Comparison of ENCODE assay signal across 19 cellular contexts in genomic region chr5:38060354-38060753, GRCh38.
DNase-seq lines count a peak whose midpoint lies in the region; ATAC-seq and TF ChIP-seq lines count a peak whose summit lies in the region.
"Had no signal": no experiment of that assay in that cellular context is flagged by ENCODE, and none has a peak within 500 bp of the region (broad histone marks: within the 10 kb centered on the region; RNA-seq: fewer than 3 reads in every experiment).

No MANE protein-coding gene starts in this region.

- no peak for TF ChIP-seq CTCF in adrenal gland (IDR thresholded peaks at IDR 0.05)

- no peak overlapping the region for H3K27ac Mint-ChIP-seq in activated T-cell treated with anti-CD3 and anti-CD28 coated beads, Interleukin-2, amount 50 U/mL, for 72 hours
- no peak overlapping the region for H3K27ac Mint-ChIP-seq in activated CD8-positive, alpha-beta T cell treated with anti-CD3 and anti-CD28 coated beads, Interleukin-2, amount 10 ng/mL, durations not matched to agents 7 days and 5 days

- TF ChIP-seq POLR2A in adrenal gland (IDR thresholded peaks at IDR 0.05) = no peak

- intact Hi-C loops in adrenal gland (cut with DNase I) = no loop called here
- intact Hi-C loops in posterior cingulate gyrus (cut with DNase I) = no loop called here

- 40 to 56% (median 50%) methylated on average over 2 of the region's 2 CpGs for WGBS in adrenal gland, 4 donors

- no peak overlapping the region for H3K4me3 Mint-ChIP-seq in activated T-cell treated with anti-CD3 and anti-CD28 coated beads, Interleukin-2, amount 50 U/mL, for 72 hours
- H3K4me3 Mint-ChIP-seq in activated CD8-positive, alpha-beta T cell treated with anti-CD3 and anti-CD28 coated beads, Interleukin-2, amount 10 ng/mL, durations not matched to agents 7 days and 5 days = no peak overlapping the region

- peak overlapping the region in 1 of 5 donors; percentile 20 for H3K27ac ChIP-seq in adrenal gland
- H3K27ac ChIP-seq: ascending aorta, KMS-11, right atrium auricular region had no signal

- DNase-seq in AG08396 (ENCODE audit: low spot score) (peak; percentile 12), HS-5 (ENCODE audit: low read depth) (peak; percentile 49), adrenal gland (peak in 5 of 7 donors; percentile 18 to 61 (median 57)), glomerular visceral epithelial cell (ENCODE audit: extremely low spot score) (peak; percentile 72), posterior cingulate gyrus (no peak), activated gamma-delta T cell (lab: John Stamatoyannopoulos, UW) (no peak)
- no peak for DNase-seq in activated T-cell treated with anti-CD3 and anti-CD28 coated beads, Interleukin-2, amount 50 U/mL, for 72 hours
- no peak for DNase-seq in activated CD8-positive, alpha-beta T cell treated with anti-CD3 and anti-CD28 coated beads, Interleukin-2, amount 10 ng/mL, durations not matched to agents 7 days and 5 days
- DNase-seq: ACHN; activated CD4-positive, CD25-positive, alpha-beta regulatory T cell; activated gamma-delta T cell treated with Interleukin-2 at 50 U/mL for 16 hours; GDM1; midbrain; NCI-H1436 treated with DMSO at 0.1 percent for 48 hours; stimulated activated CD4-positive, alpha-beta T cell treated with anti-CD3 and anti-CD28 coated beads, Interleukin-1b, Interleukin-23, amount 100 ng/mL, for 48 hours had no signal

- CTCF ChIA-PET in activated CD8-positive, alpha-beta T cell treated with anti-CD3 and anti-CD28 coated beads, Interleukin-2, amount 10 ng/mL, durations not matched to agents 7 days and 5 days (lab: Charles Lee) = no interaction called here

- ATAC-seq in activated T-cell treated with anti-CD3 and anti-CD28 coated beads, Interleukin-2, amount 50 U/mL, for 72 hours (replicated peaks in 1 of 2) = no peak
- ATAC-seq in activated CD8-positive, alpha-beta T cell treated with anti-CD3 and anti-CD28 coated beads, Interleukin-2, amount 10 ng/mL, durations not matched to agents 7 days and 5 days = no peak

- H3K4me1 ChIP-seq in adrenal gland (replicated peaks in 1 of 2) = peaks cover 0 to 8% of the 10 kb centered on the region in 2 donors
- H3K4me1 ChIP-seq: ascending aorta, right atrium auricular region had no signal

- H3K36me3 Mint-ChIP-seq in activated T-cell treated with anti-CD3 and anti-CD28 coated beads, Interleukin-2, amount 50 U/mL, for 72 hours (ENCODE audit: insufficient read depth in 2 of 2) = peaks cover 1 to 2% of the 10 kb centered on the region in 2 donors
- no peaks in the 10 kb centered on the region for H3K36me3 Mint-ChIP-seq in activated CD8-positive, alpha-beta T cell treated with anti-CD3 and anti-CD28 coated beads, Interleukin-2, amount 10 ng/mL, durations not matched to agents 7 days and 5 days (ENCODE audit: low read depth)

- POLR2A ChIA-PET in activated CD8-positive, alpha-beta T cell treated with anti-CD3 and anti-CD28 coated beads, Interleukin-2, amount 10 ng/mL, durations not matched to agents 7 days and 5 days (lab: Charles Lee) = no interaction called here

- H3K4me3 ChIP-seq in adrenal gland = no peak overlapping the region
- H3K4me3 ChIP-seq: ascending aorta, esophagus muscularis mucosa, right atrium auricular region had no signal

- peaks cover 4 to 6% of the 10 kb centered on the region in 2 donors for H3K9me3 Mint-ChIP-seq in activated T-cell treated with anti-CD3 and anti-CD28 coated beads, Interleukin-2, amount 50 U/mL, for 72 hours
- H3K9me3 Mint-ChIP-seq in activated CD8-positive, alpha-beta T cell treated with anti-CD3 and anti-CD28 coated beads, Interleukin-2, amount 10 ng/mL, durations not matched to agents 7 days and 5 days (ENCODE audit: insufficient read depth) = no peaks in the 10 kb centered on the region

- no peaks in the 10 kb centered on the region for H3K9me3 ChIP-seq in adrenal gland (replicated peaks in 1 of 3)
- H3K9me3 ChIP-seq: ascending aorta had no signal

- H3K4me1 Mint-ChIP-seq in activated T-cell treated with anti-CD3 and anti-CD28 coated beads, Interleukin-2, amount 50 U/mL, for 72 hours (ENCODE audit: low read depth) = no peaks in the 10 kb centered on the region
- H3K4me1 Mint-ChIP-seq in activated CD8-positive, alpha-beta T cell treated with anti-CD3 and anti-CD28 coated beads, Interleukin-2, amount 10 ng/mL, durations not matched to agents 7 days and 5 days (ENCODE audit: low read depth) = no peaks in the 10 kb centered on the region

- H3K27me3 ChIP-seq in adrenal gland = no peaks in the 10 kb centered on the region
- H3K27me3 ChIP-seq: ascending aorta, esophagus muscularis mucosa, right atrium auricular region had no signal

- H3K36me3 ChIP-seq in adrenal gland (replicated peaks in 1 of 2) = no peaks in the 10 kb centered on the region
- H3K36me3 ChIP-seq: ascending aorta, esophagus muscularis mucosa, right atrium auricular region had no signal

- no peaks in the 10 kb centered on the region for H3K27me3 Mint-ChIP-seq in activated T-cell treated with anti-CD3 and anti-CD28 coated beads, Interleukin-2, amount 50 U/mL, for 72 hours (ENCODE audit: low read depth)
- H3K27me3 Mint-ChIP-seq in activated CD8-positive, alpha-beta T cell treated with anti-CD3 and anti-CD28 coated beads, Interleukin-2, amount 10 ng/mL, durations not matched to agents 7 days and 5 days (ENCODE audit: low read depth) = no peaks in the 10 kb centered on the region

Comparison
In these comparisons a context has a peak if more than half of its experiments do, and no peak if none do; other contexts are left out.
1. DNase-seq: peak in AG08396 (single experiment), HS-5 (single experiment), adrenal gland (5 of 7) and glomerular visceral epithelial cell (single experiment); none in activated T-cell treated with anti-CD3 and anti-CD28 coated beads, Interleukin-2, amount 50 U/mL, for 72 hours (0 of 2), posterior cingulate gyrus (0 of 10), activated gamma-delta T cell (single experiment) and activated CD8-positive, alpha-beta T cell treated with anti-CD3 and anti-CD28 coated beads, Interleukin-2, amount 10 ng/mL, durations not matched to agents 7 days and 5 days (single experiment).